In the genomic region with DNA sequence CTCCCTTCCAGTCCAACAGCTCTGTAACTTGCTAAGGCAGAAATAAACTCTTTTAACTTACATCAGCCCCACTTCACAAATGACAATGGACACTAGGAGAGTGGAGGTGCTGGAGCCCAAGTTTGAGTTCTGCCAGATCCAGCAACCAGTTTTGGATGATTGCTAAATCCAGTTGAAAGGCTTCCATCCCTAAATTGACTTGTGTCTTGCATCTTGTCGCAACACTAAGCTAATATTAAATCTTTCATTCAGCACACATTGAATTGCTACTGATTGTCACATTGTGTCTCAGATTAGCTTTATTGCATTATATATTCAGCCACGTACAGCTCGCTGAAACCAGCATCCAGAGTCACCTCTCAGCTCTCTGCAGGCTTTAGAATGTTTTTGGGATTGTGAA, we compare ENCODE assay signal across 22 cellular contexts. TPM values are rescaled to one million over a fixed set of nuclear protein-coding genes. Genes with fewer than 3 reads are reported as not detected.
"Had no signal": no experiment of that assay in that cellular context is flagged by ENCODE, and none has a peak within 500 bp of the region (broad histone marks: within the 10 kb centered on the region; RNA-seq: fewer than 3 reads in every experiment).

No MANE protein-coding gene starts in this region.

- H3K27me3 ChIP-seq: colonic mucosa, heart left ventricle, neutrophil, suprapubic skin, thyroid gland, upper lobe of left lung had no signal

- H3K27ac Mint-ChIP-seq: naive B cell; nephron progenitor cell; stimulated activated effector memory CD8-positive, alpha-beta T cell treated with anti-CD3 and anti-CD28 coated beads, Interleukin-12 subunit alpha, Interleukin-12 subunit beta, amount 100 ng/mL, for 72 hours had no signal

- H3K4me1 ChIP-seq: colonic mucosa, heart left ventricle, upper lobe of left lung had no signal

- H3K9me3 Mint-ChIP-seq: naive B cell; nephron progenitor cell; stimulated activated effector memory CD8-positive, alpha-beta T cell treated with anti-CD3 and anti-CD28 coated beads, Interleukin-12 subunit alpha, Interleukin-12 subunit beta, amount 100 ng/mL, for 72 hours had no signal

- H3K36me3 ChIP-seq: colonic mucosa, heart left ventricle, neutrophil, suprapubic skin, thyroid gland, upper lobe of left lung had no signal

- H3K4me3 ChIP-seq: colonic mucosa, heart left ventricle, suprapubic skin, thyroid gland, upper lobe of left lung had no signal

- H3K27ac ChIP-seq: colonic mucosa, heart left ventricle, neutrophil, suprapubic skin, thyroid gland, upper lobe of left lung had no signal

- H3K9me3 ChIP-seq: colonic mucosa, heart left ventricle, neutrophil, suprapubic skin, thyroid gland, upper lobe of left lung had no signal

- H3K4me1 Mint-ChIP-seq: naive B cell; stimulated activated effector memory CD8-positive, alpha-beta T cell treated with anti-CD3 and anti-CD28 coated beads, Interleukin-12 subunit alpha, Interleukin-12 subunit beta, amount 100 ng/mL, for 72 hours had no signal

- H3K4me3 Mint-ChIP-seq: naive B cell; nephron progenitor cell; stimulated activated effector memory CD8-positive, alpha-beta T cell treated with anti-CD3 and anti-CD28 coated beads, Interleukin-12 subunit alpha, Interleukin-12 subunit beta, amount 100 ng/mL, for 72 hours had no signal

- H3K36me3 Mint-ChIP-seq: naive B cell; stimulated activated effector memory CD8-positive, alpha-beta T cell treated with anti-CD3 and anti-CD28 coated beads, Interleukin-12 subunit alpha, Interleukin-12 subunit beta, amount 100 ng/mL, for 72 hours had no signal

- DNase-seq: caudate nucleus; colonic mucosa; dermis blood vessel endothelial cell; heart left ventricle; hippocampal formation; left colon; midbrain; naive B cell; nephron progenitor cell; right cardiac atrium; stimulated activated CD4-positive, alpha-beta T cell treated with anti-CD3 and anti-CD28 coated beads, Interleukin-4, amount 100 ng/mL, for 1 hour; stimulated activated CD8-positive, alpha-beta memory T cell treated with anti-CD3 and anti-CD28 coated beads, Interleukin-4, amount 100 ng/mL, for 48 hours; stimulated activated naive CD8-positive, alpha-beta T cell treated with anti-CD3 and anti-CD28 coated beads, Interleukin-15, Interleukin-2, amounts not matched to agents 100 U/mL and 50 U/mL, for 24 hours; upper lobe of left lung had no signal

- ATAC-seq: heart left ventricle; left colon; right cardiac atrium; stimulated activated effector memory CD8-positive, alpha-beta T cell treated with anti-CD3 and anti-CD28 coated beads, Interleukin-12 subunit alpha, Interleukin-12 subunit beta, amount 100 ng/mL, for 72 hours; stimulated activated naive CD8-positive, alpha-beta T cell treated with anti-CD3 and anti-CD28 coated beads, Interleukin-15, Interleukin-2, amounts not matched to agents 100 U/mL and 50 U/mL, for 24 hours had no signal

RNA-seq across cellular contexts. Expression of gene LIPC, which starts 41.7 kb away (rescaled TPM):
- total RNA-seq: cerebellum, endothelial cell of umbilical vein, mammary epithelial cell, osteocyte had no signal
- polyA plus RNA-seq: endothelial cell of umbilical vein, mammary epithelial cell had no signal
